Comparison of ENCODE assay signal across 14 cellular contexts in the genomic region with DNA sequence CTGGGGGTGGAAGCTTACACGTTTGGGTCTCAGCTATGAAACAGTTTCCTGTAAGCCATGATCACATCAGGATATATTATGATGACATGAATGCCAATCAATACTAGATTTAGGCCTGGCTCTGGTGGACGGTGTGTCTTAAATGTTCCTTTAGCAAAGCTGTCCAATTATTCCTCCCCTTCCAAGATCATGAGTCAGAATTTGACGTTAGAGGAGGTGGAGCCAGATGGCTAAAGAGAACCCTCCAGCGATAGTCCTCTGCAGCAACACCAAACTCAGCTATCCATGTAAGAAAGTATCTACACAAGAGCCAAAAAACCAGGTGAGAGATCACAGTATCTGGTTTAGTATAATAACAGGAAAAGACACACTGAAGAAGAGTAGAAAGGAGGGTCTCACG. TPM values are rescaled to one million over a fixed set of nuclear protein-coding genes. Genes with fewer than 3 reads are reported as not detected.
DNase-seq lines count a peak whose midpoint lies in the region; ATAC-seq and TF ChIP-seq lines count a peak whose summit lies in the region.
"Had no signal": no experiment of that assay in that cellular context is flagged by ENCODE, and none has a peak within 500 bp of the region (broad histone marks: within the 10 kb centered on the region; RNA-seq: fewer than 3 reads in every experiment).

No MANE protein-coding gene starts in this region.

- CTCF ChIA-PET in MCF 10A (lab: Yijun Ruan, JAX) = interaction anchor here (0.6 to 12.0 kb wide), 42 partner anchors 8 to 688 kb away, joined by 3 to 340 read pairs (median 8); a partner anchor contains a TSS
- CTCF ChIA-PET in mammary epithelial cell (lab: Charles Lee; ENCODE audit: low non-redundant PET) = no interaction called here

- dilution Hi-C loops in mammary epithelial cell (cut with HindIII; ENCODE audit: low sequenced_read_pairs) = loop anchor here (25.0 kb wide), 1 partner anchor 680 kb away; a partner anchor contains a TSS

- H3K9me3 Mint-ChIP-seq in MCF 10A (ENCODE audit: unreplicated experiment) = no peaks in the 10 kb centered on the region

- H3K36me3 ChIP-seq in mammary epithelial cell (ENCODE audit: insufficient read depth, low read length) (peaks cover 2% of the 10 kb centered on the region), upper lobe of right lung (peaks cover 49% of the 10 kb centered on the region)
- H3K36me3 ChIP-seq: uterus had no signal

- no peak overlapping the region for H3K4me3 Mint-ChIP-seq in MCF 10A (ENCODE audit: unreplicated experiment)

- 60% methylated on average over 5 of the region's 5 CpGs for WGBS in mammary epithelial cell (ENCODE audit: low coverage, missing lambda C conversion rate)

- peak; percentile 81 for DNase-seq in MCF 10A (ENCODE audit: unreplicated experiment)
- DNase-seq in mammary epithelial cell = no peak
- DNase-seq in astrocyte of the hippocampus (ENCODE audit: low read depth, low spot score) = peak; percentile 43
- DNase-seq in iris pigment epithelial cell (ENCODE audit: low read depth) = peak; percentile 67
- no peak for DNase-seq in upper lobe of right lung
- no peak for DNase-seq in nucleus accumbens (lab: John Stamatoyannopoulos, UW)
- no peak for DNase-seq in activated gamma-delta T cell treated with Interleukin-2 at 50 U/mL for 16 hours
- no peak for DNase-seq in activated CD4-positive, alpha-beta T cell treated with anti-CD3 and anti-CD28 coated beads, Interleukin-2, amount 50 U/mL, for 1 hour
- DNase-seq: ACHN; activated T-cell treated with anti-CD3 and anti-CD28 coated beads, Interleukin-2, amount 50 U/mL, for 1 hour; cerebellar nuclear complex; H7; occipital lobe; uterus had no signal

- H3K4me1 Mint-ChIP-seq in MCF 10A (ENCODE audit: insufficient read depth, unreplicated experiment) = peaks cover 15% of the 10 kb centered on the region

- no peaks in the 10 kb centered on the region for H3K27me3 Mint-ChIP-seq in MCF 10A (ENCODE audit: insufficient read depth, unreplicated experiment)

- H3K4me2 ChIP-seq in mammary epithelial cell (ENCODE audit: insufficient read depth, low read depth, low read length) = no peak overlapping the region

- BruUV-seq in MCF 10A (replicated peaks; lab: Mats Ljungman, UMichigan) = no TSS peak
- BruUV-seq in mammary epithelial cell (replicated peaks; lab: Mats Ljungman, UMichigan) = no TSS peak

- H3K9me3 ChIP-seq in mammary epithelial cell (replicated peaks; ENCODE audit: insufficient read depth, low read length) (no peaks in the 10 kb centered on the region), upper lobe of right lung (no peaks in the 10 kb centered on the region)
- H3K9me3 ChIP-seq: uterus had no signal

- no peaks in the 10 kb centered on the region for H4K20me1 ChIP-seq in mammary epithelial cell (ENCODE audit: insufficient read depth, low read length)

- H2AFZ ChIP-seq in mammary epithelial cell (ENCODE audit: low read depth, low read length) = no peak overlapping the region

- in situ Hi-C loops in mammary epithelial cell (cut with MboI; ENCODE audit: low sequenced_read_pairs in 2 of 2) = loop anchor here in 1 of 2 donors (10.0 to 25.0 kb wide), 2 partner anchors 302 to 680 kb away; a partner anchor contains a TSS

- intact Hi-C loops in MCF 10A (cut with micrococcal nuclease) = no loop called here
- intact Hi-C loops in mammary epithelial cell (cut with micrococcal nuclease) = loop anchor here (5.0 kb wide), 1 partner anchor 630 kb away; no protein-coding TSS in a partner anchor
- intact Hi-C loops in upper lobe of right lung (cut with DNase I) = loop anchor here (5.0 kb wide), 1 partner anchor 305 kb away; no protein-coding TSS in a partner anchor

- peak; percentile 23 for ATAC-seq in upper lobe of right lung

- H3K27me3 ChIP-seq in mammary epithelial cell (ENCODE audit: insufficient read depth, low read length) = no peaks in the 10 kb centered on the region
- no peaks in the 10 kb centered on the region for H3K27me3 ChIP-seq in upper lobe of right lung
- H3K27me3 ChIP-seq: uterus had no signal

- H3K79me2 ChIP-seq in mammary epithelial cell (ENCODE audit: insufficient read depth, low read length) = no peaks in the 10 kb centered on the region

- TF ChIP-seq CTCF in MCF 10A (IDR thresholded peaks at IDR 0.05; ENCODE audit: unreplicated experiment) (no peak), mammary epithelial cell (conservative IDR thresholded peaks at IDR 0.05 in 1 of 2, IDR thresholded peaks at IDR 0.05 in 1 of 2; ENCODE audit: extremely low read depth in 1 of 2, insufficient read depth in 1 of 2, low read depth in 1 of 2, low read length in 2 of 2) (no peak), upper lobe of right lung (IDR thresholded peaks at IDR 0.05) (no peak)

- POLR2A ChIA-PET in MCF 10A (lab: Yijun Ruan, JAX) = interaction anchor here (0.9 to 4.4 kb wide), 10 partner anchors 8 to 332 kb away, joined by 3 to 34 read pairs (median 6); a partner anchor contains a TSS

- peak overlapping the region; percentile 5 for H3K27ac Mint-ChIP-seq in MCF 10A (ENCODE audit: low read depth, unreplicated experiment)

- H3K27ac ChIP-seq in mammary epithelial cell (ENCODE audit: insufficient read depth, low read depth, low read length) (no peak overlapping the region), upper lobe of right lung (no peak overlapping the region)
- H3K27ac ChIP-seq: uterus had no signal

- H3K4me3 ChIP-seq in mammary epithelial cell (replicated peaks in 1 of 3; ENCODE audit: insufficient read depth in 1 of 3, low read depth in 2 of 3, low read length in 3 of 3) (no peak overlapping the region), upper lobe of right lung (no peak overlapping the region)
- H3K4me3 ChIP-seq: uterus had no signal

- peaks cover 69% of the 10 kb centered on the region for H3K36me3 Mint-ChIP-seq in MCF 10A (ENCODE audit: insufficient read depth, unreplicated experiment)

- no peaks in the 10 kb centered on the region for H3K4me1 ChIP-seq in mammary epithelial cell (ENCODE audit: insufficient read depth, low read length)
- H3K4me1 ChIP-seq in upper lobe of right lung = no peaks in the 10 kb centered on the region
- H3K4me1 ChIP-seq: uterus had no signal

- H3K9ac ChIP-seq in mammary epithelial cell (ENCODE audit: insufficient read depth, low read length) = no peak overlapping the region

RNA-seq across cellular contexts. Expression of a gene that starts 47.8 kb away (rescaled TPM):
- total RNA-seq in MCF 10A (2022) (23.0 and 23.3 TPM in 2 replicates), mammary epithelial cell (10 to 100 TPM; 10.2 to 10.7 TPM), upper lobe of right lung (9.7 TPM)
- polyA plus RNA-seq in mammary epithelial cell = 9.8 TPM
- polyA minus RNA-seq in mammary epithelial cell = 8.5 TPM

Comparison
In these comparisons a context has a peak if more than half of its experiments do, and no peak if none do; other contexts are left out.
1. DNase-seq: peak in MCF 10A (single experiment), astrocyte of the hippocampus (single experiment) and iris pigment epithelial cell (single experiment); none in mammary epithelial cell (single experiment), upper lobe of right lung (single experiment), nucleus accumbens (0 of 56), activated gamma-delta T cell treated with Interleukin-2 at 50 U/mL for 16 hours (single experiment) and activated CD4-positive, alpha-beta T cell treated with anti-CD3 and anti-CD28 coated beads, Interleukin-2, amount 50 U/mL, for 1 hour (single experiment).